ENCODE assay signal across 1 cellular context in the genomic region with DNA sequence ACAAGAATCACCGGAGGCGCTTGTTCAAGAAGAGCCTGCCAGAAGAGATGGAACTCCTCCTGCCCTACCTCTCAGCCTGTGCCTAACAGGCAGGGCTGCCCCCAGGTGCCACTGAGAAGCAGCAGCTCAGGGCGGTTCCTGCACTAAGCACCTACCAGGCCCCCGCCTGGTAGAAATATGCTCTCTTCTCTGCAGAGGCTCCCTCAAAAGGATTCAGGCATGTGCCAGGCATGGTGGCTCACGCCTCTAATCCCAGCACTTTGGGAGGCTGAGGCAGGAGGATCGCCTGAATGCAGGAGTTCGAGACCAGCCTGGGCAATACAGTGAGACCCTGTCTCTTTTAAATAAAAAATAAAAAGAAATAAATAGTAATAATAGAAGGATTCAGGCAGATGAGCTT.
TF ChIP-seq lines count a peak whose summit lies in the region.

No MANE protein-coding gene starts in this region.

TF ChIP-seq in GM12878, 131 proteins besides CTCF, POLR2A, EP300 and RAD21:
- TF ChIP-seq, protein P1, sequence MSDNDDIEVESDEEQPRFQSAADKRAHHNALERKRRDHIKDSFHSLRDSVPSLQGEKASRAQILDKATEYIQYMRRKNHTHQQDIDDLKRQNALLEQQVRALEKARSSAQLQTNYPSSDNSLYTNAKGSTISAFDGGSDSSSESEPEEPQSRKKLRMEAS (IDR thresholded peaks at IDR 0.05; ENCODE audit: low read depth, low read length): no peak
- TF ChIP-seq EED (IDR thresholded peaks at IDR 0.05; ENCODE audit: low read depth): no peak
- no peak for TF ChIP-seq NR2C1 (IDR thresholded peaks at IDR 0.05)
- TF ChIP-seq CHD2 (IDR thresholded peaks at IDR 0.05; ENCODE audit: borderline replicate concordance, low read depth, low read length): no peak
- TF ChIP-seq CREM (IDR thresholded peaks at IDR 0.05; ENCODE audit: low read depth): no peak
